1 cellular context compared by ENCODE assay signal in the genomic region with DNA sequence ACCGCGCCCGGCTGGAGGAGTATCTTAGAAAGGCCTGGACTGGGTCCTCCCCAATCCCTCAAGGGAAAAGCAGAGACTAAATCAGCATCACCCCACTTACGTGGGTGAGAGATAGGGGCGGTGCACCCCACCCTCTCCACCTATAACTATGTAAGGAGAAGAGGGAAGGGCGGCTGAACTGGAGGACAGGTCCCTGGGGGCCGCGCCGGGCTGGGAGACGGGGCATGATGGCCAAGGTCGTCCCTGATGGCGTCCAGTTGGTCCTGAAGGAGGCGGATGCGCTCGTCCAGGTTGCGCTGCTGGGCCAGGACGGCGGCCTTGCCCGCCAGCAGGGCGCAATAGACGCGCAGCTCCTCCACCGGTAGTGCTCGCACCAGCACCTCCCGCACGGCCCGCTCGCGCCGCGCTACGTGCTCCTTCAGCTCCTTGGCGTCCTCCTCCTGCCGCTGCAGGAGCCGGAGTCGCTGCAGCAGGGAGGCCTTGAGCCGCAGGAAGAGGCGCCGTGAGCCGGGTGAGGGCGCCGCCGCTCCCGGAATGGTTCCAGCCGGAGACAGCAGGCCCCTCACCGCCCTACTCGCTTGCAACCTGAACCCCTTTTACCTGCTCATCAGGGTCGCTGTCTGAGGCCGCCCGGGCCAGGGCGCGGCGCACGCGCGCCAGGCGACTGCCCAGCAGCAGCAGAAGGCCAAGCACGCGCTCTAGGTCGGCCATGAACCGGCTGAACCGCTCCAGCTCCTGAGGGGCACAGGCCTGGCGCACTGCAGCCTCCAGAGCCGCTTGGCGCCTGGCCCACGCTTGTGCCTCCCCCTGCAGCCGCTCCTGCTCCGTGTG.
TF ChIP-seq lines count a peak whose summit lies in the region.

No MANE protein-coding gene starts in this region.

TF ChIP-seq in SK-N-SH treated with all-trans-retinoic acid at 6 μM for 48 hours, 23 proteins besides CTCF, POLR2A, EP300 and RAD21:
- TF ChIP-seq ZC3H10 (CRISPR knock-in tag; IDR thresholded peaks at IDR 0.05) (no peak), SNAI2 (CRISPR knock-in tag; IDR thresholded peaks at IDR 0.05) (no peak), PPARA (CRISPR knock-in tag; IDR thresholded peaks at IDR 0.05; ENCODE audit: borderline replicate concordance) (no peak), OSR1 (CRISPR knock-in tag; IDR thresholded peaks at IDR 0.05) (no peak), ESRRG (CRISPR knock-in tag; IDR thresholded peaks at IDR 0.05) (no peak), TOX (CRISPR knock-in tag; IDR thresholded peaks at IDR 0.05; ENCODE audit: borderline replicate concordance) (no peak), ZNF565 (CRISPR knock-in tag; conservative IDR thresholded peaks at IDR 0.05; ENCODE audit: low read depth) (no peak), RARB (CRISPR knock-in tag; IDR thresholded peaks at IDR 0.05) (no peak), CSDC2 (CRISPR knock-in tag; IDR thresholded peaks at IDR 0.05) (no peak), ZNF8 (CRISPR knock-in tag; IDR thresholded peaks at IDR 0.05) (no peak), ZFP30 (CRISPR knock-in tag; IDR thresholded peaks at IDR 0.05) (no peak), GLIS3 (CRISPR knock-in tag; IDR thresholded peaks at IDR 0.05) (no peak), BACH2 (CRISPR knock-in tag; IDR thresholded peaks at IDR 0.05; ENCODE audit: borderline replicate concordance) (no peak)
- TF ChIP-seq, protein P1, sequence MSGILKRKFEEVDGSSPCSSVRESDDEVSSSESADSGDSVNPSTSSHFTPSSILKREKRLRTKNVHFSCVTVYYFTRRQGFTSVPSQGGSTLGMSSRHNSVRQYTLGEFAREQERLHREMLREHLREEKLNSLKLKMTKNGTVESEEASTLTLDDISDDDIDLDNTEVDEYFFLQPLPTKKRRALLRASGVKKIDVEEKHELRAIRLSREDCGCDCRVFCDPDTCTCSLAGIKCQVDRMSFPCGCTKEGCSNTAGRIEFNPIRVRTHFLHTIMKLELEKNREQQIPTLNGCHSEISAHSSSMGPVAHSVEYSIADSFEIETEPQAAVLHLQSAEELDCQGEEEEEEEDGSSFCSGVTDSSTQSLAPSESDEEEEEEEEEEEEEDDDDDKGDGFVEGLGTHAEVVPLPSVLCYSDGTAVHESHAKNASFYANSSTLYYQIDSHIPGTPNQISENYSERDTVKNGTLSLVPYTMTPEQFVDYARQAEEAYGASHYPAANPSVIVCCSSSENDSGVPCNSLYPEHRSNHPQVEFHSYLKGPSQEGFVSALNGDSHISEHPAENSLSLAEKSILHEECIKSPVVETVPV (CRISPR knock-in tag; IDR thresholded peaks at IDR 0.05): no peak
- TF ChIP-seq, protein P2, sequence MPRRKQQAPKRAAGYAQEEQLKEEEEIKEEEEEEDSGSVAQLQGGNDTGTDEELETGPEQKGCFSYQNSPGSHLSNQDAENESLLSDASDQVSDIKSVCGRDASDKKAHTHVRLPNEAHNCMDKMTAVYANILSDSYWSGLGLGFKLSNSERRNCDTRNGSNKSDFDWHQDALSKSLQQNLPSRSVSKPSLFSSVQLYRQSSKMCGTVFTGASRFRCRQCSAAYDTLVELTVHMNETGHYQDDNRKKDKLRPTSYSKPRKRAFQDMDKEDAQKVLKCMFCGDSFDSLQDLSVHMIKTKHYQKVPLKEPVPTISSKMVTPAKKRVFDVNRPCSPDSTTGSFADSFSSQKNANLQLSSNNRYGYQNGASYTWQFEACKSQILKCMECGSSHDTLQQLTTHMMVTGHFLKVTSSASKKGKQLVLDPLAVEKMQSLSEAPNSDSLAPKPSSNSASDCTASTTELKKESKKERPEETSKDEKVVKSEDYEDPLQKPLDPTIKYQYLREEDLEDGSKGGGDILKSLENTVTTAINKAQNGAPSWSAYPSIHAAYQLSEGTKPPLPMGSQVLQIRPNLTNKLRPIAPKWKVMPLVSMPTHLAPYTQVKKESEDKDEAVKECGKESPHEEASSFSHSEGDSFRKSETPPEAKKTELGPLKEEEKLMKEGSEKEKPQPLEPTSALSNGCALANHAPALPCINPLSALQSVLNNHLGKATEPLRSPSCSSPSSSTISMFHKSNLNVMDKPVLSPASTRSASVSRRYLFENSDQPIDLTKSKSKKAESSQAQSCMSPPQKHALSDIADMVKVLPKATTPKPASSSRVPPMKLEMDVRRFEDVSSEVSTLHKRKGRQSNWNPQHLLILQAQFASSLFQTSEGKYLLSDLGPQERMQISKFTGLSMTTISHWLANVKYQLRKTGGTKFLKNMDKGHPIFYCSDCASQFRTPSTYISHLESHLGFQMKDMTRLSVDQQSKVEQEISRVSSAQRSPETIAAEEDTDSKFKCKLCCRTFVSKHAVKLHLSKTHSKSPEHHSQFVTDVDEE (CRISPR knock-in tag; IDR thresholded peaks at IDR 0.05): no peak
- TF ChIP-seq, protein P3, sequence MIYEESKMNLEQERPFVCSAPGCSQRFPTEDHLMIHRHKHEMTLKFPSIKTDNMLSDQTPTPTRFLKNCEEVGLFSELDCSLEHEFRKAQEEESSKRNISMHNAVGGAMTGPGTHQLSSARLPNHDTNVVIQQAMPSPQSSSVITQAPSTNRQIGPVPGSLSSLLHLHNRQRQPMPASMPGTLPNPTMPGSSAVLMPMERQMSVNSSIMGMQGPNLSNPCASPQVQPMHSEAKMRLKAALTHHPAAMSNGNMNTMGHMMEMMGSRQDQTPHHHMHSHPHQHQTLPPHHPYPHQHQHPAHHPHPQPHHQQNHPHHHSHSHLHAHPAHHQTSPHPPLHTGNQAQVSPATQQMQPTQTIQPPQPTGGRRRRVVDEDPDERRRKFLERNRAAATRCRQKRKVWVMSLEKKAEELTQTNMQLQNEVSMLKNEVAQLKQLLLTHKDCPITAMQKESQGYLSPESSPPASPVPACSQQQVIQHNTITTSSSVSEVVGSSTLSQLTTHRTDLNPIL (CRISPR knock-in tag; IDR thresholded peaks at IDR 0.05; ENCODE audit: low read depth): no peak
- TF ChIP-seq, protein P4, sequence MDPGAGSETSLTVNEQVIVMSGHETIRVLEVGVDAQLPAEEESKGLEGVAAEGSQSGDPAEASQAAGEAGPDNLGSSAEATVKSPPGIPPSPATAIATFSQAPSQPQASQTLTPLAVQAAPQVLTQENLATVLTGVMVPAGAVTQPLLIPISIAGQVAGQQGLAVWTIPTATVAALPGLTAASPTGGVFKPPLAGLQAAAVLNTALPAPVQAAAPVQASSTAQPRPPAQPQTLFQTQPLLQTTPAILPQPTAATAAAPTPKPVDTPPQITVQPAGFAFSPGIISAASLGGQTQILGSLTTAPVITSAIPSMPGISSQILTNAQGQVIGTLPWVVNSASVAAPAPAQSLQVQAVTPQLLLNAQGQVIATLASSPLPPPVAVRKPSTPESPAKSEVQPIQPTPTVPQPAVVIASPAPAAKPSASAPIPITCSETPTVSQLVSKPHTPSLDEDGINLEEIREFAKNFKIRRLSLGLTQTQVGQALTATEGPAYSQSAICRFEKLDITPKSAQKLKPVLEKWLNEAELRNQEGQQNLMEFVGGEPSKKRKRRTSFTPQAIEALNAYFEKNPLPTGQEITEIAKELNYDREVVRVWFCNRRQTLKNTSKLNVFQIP (CRISPR knock-in tag; IDR thresholded peaks at IDR 0.05; ENCODE audit: borderline replicate concordance, low read depth): no peak
